In genomic region chr22:50544746-50545253, GRCh38 we compare ENCODE assay signal across 10 cellular contexts. TPM values are rescaled to one million over a fixed set of nuclear protein-coding genes. Genes with fewer than 3 reads are reported as not detected.
A peak's percentile ranks its signal among the peaks of the same experiment; 100 is the strongest.
DNase-seq lines count a peak whose midpoint lies in the region; ATAC-seq, FAIRE-seq and TF ChIP-seq lines count a peak whose summit lies in the region.
"Had no signal": no experiment of that assay in that cellular context is flagged by ENCODE, and none has a peak within 500 bp of the region (broad histone marks: within the 10 kb centered on the region; RNA-seq: fewer than 3 reads in every experiment).

No MANE protein-coding gene starts in this region.

- no peaks in the 10 kb centered on the region for H3K9me2 ChIP-seq in OCI-LY1 (ENCODE audit: low read depth, low read length)

- H3K79me2 ChIP-seq in OCI-LY1 (ENCODE audit: insufficient read depth, low read length) = no peaks in the 10 kb centered on the region

- ATAC-seq in GM19395 (IDR thresholded peaks at IDR 0.05; ENCODE audit: unreplicated experiment) (no peak), HG03521 (IDR thresholded peaks at IDR 0.05; ENCODE audit: unreplicated experiment) (no peak)

- TF ChIP-seq CTCF in GM13976 (IDR thresholded peaks at IDR 0.05; ENCODE audit: borderline replicate concordance, control extremely low read depth, extremely low read depth, insufficient read depth, missing control alignments) (no peak), OCI-LY1 (IDR thresholded peaks at IDR 0.05; ENCODE audit: low read length) (no peak), colonic mucosa (IDR thresholded peaks at IDR 0.05) (no peak)

- H3K4me1 ChIP-seq in OCI-LY1 (ENCODE audit: insufficient read depth, low read length, severe bottlenecking) (peaks cover 53% of the 10 kb centered on the region), colonic mucosa (no peaks in the 10 kb centered on the region), small intestine (ENCODE audit: control insufficient read depth in 2 of 2, insufficient read depth in 1 of 2, low read depth in 1 of 2, low read length in 1 of 2) (no peaks in the 10 kb centered on the region)

- H3K9me3 ChIP-seq in OCI-LY1 (ENCODE audit: low read length) = no peaks in the 10 kb centered on the region
- no peaks in the 10 kb centered on the region for H3K9me3 ChIP-seq in colonic mucosa
- no peaks in the 10 kb centered on the region for H3K9me3 ChIP-seq in small intestine (ENCODE audit: control insufficient read depth, low read depth)

- peaks cover 11% of the 10 kb centered on the region; the same call in 1 of the 2 replicates for H3F3A ChIP-seq in OCI-LY1 (ENCODE audit: insufficient read depth, low read length)

- no peaks in the 10 kb centered on the region for H3K36me3 ChIP-seq in OCI-LY1 (ENCODE audit: insufficient read depth, low read length)
- no peaks in the 10 kb centered on the region for H3K36me3 ChIP-seq in colonic mucosa
- no peaks in the 10 kb centered on the region for H3K36me3 ChIP-seq in small intestine (ENCODE audit: control insufficient read depth in 2 of 2, insufficient read depth in 2 of 2, low read length in 2 of 2)

- FAIRE-seq in small intestine (lab: Jason Lieb, UNC) = no peak

- no peak overlapping the region for H2AFZ ChIP-seq in OCI-LY1 (ENCODE audit: low read length)

- 12 to 52% (median 32%) methylated on average over 5 of the region's 5 CpGs for WGBS in small intestine, 3 donors

- no peak overlapping the region for H3K4me3 ChIP-seq in OCI-LY1 (ENCODE audit: low read depth, low read length, poor library complexity, severe bottlenecking)
- H3K4me3 ChIP-seq in colonic mucosa = no peak overlapping the region
- no peak overlapping the region for H3K4me3 ChIP-seq in small intestine (ENCODE audit: low read depth in 1 of 2, low read length in 2 of 2)

- intact Hi-C loops in colonic mucosa (cut with DNase I) = no loop called here

- peak; percentile 37 for DNase-seq in GM13976 (ENCODE audit: low spot score)
- peak; percentile 62 for DNase-seq in colonic mucosa
- no peak for DNase-seq in small intestine
- DNase-seq in effector CD4-positive, alpha-beta T cell = no peak
- DNase-seq in globus pallidus (ENCODE audit: low spot score) = no peak

- no peak overlapping the region for H3K9ac ChIP-seq in OCI-LY1 (ENCODE audit: low read length)
- H3K9ac ChIP-seq in colonic mucosa (ENCODE audit: low read depth in 2 of 2, low read length in 2 of 2) = peak overlapping the region; percentile 48 to 58

- H3K27me3 ChIP-seq in OCI-LY1 (ENCODE audit: insufficient read depth, low read length) = no peaks in the 10 kb centered on the region
- H3K27me3 ChIP-seq in colonic mucosa = peaks cover 32% of the 10 kb centered on the region
- no peaks in the 10 kb centered on the region for H3K27me3 ChIP-seq in small intestine (ENCODE audit: control insufficient read depth in 2 of 2, insufficient read depth in 2 of 2, low read length in 2 of 2)

- H3K27ac ChIP-seq in OCI-LY1 (ENCODE audit: low read depth, low read length, poor library complexity, severe bottlenecking) = no peak overlapping the region
- peak overlapping the region; percentile 35 for H3K27ac ChIP-seq in colonic mucosa
- peak overlapping the region; percentile 38 to 80 for H3K27ac ChIP-seq in small intestine (ENCODE audit: low read depth in 1 of 2, low read length in 1 of 2)

- peak overlapping the region; percentile 50; the same call in 1 of the 2 replicates for H3K4me2 ChIP-seq in OCI-LY1 (ENCODE audit: low read length)

- in situ Hi-C loops in GM13976 (cut with MboI; ENCODE audit: low sequenced_read_pairs, unreplicated experiment) = no loop called here

- H4K20me1 ChIP-seq in OCI-LY1 (ENCODE audit: insufficient read depth, low read length) = no peaks in the 10 kb centered on the region

RNA-seq across cellular contexts. Expression of gene KLHDC7B, which starts 0.9 kb away (rescaled TPM):
- total RNA-seq in colonic mucosa = under 1 TPM; 0.07 to 0.16 TPM
- under 1 TPM in 1 of 3 donors, not detected in 2; 0.28 TPM for polyA plus RNA-seq in small intestine
- polyA plus RNA-seq: fibroblast of lung had no signal

RNA-seq across cellular contexts. Expression of gene TYMP, which starts 15.0 kb away (rescaled TPM):
- total RNA-seq in colonic mucosa = 10 to 100 TPM; 22.6 to 28.0 TPM
- 100 to 1,000 TPM in 1 of 3 donors, 10 to 100 TPM in 2; 81.4 to 172 (median 98.5) TPM for polyA plus RNA-seq in small intestine

RNA-seq across cellular contexts. Expression of gene SYCE3, which starts 17.9 kb away (rescaled TPM):
- not detected for total RNA-seq in colonic mucosa
- under 1 TPM in 1 of 3 donors, not detected in 2; 0.33 TPM for polyA plus RNA-seq in small intestine
- total RNA-seq: neural crest cell had no signal
- polyA plus RNA-seq: fibroblast of lung had no signal

RNA-seq across cellular contexts. Expression of gene SCO2, which starts 19.4 kb away (rescaled TPM):
- total RNA-seq in colonic mucosa = 1 to 10 TPM; 1.8 to 5.8 TPM
- polyA plus RNA-seq in small intestine = 1 to 10 TPM; 2.2 to 2.7 (median 2.5) TPM

RNA-seq across cellular contexts. Expression of gene CPT1B, which starts 33.4 kb away (rescaled TPM):
- total RNA-seq in colonic mucosa = 10 to 100 TPM; 20.1 to 21.7 TPM
- 100 to 1,000 TPM in 1 of 3 donors, 10 to 100 TPM in 2; 14.6 to 115 (median 54.3) TPM for polyA plus RNA-seq in small intestine

Comparison
In these comparisons a context has a peak if more than half of its experiments do, and no peak if none do; other contexts are left out.
1. DNase-seq: peak in GM13976 (single experiment) and colonic mucosa (single experiment); none in small intestine (single experiment), effector CD4-positive, alpha-beta T cell (single experiment) and globus pallidus (single experiment).